ENCODE assay signal across 6 cellular contexts in genomic region chr1:69120126-69120741, GRCh38.
DNase-seq lines count a peak whose midpoint lies in the region; ATAC-seq and TF ChIP-seq lines count a peak whose summit lies in the region.
"Not testable (repeated sequence)": the region's sequence is repeated elsewhere in the genome, so short reads cannot be mapped to it uniquely, and the experiment has no call there.

No MANE protein-coding gene starts in this region.

- not testable (repeated sequence) for H3K36me3 ChIP-seq in iPS-15b (ENCODE audit: control insufficient read depth, insufficient read depth, low read length)

- not testable (repeated sequence) for H4K20me1 ChIP-seq in H9 (ENCODE audit: control insufficient read depth, insufficient read depth, insufficient read length)

- POLR2A ChIA-PET in WTC11 (lab: Charles Lee): not testable (repeated sequence)

- CTCF ChIA-PET in WTC11 (lab: Charles Lee): not testable (repeated sequence)

- H4K5ac ChIP-seq in H9 (ENCODE audit: insufficient read length, low read depth, low read length): not testable (repeated sequence)

- H3K27me3 Mint-ChIP-seq in H9 (ENCODE audit: low read depth); WTC11 (ENCODE audit: low read depth); nephron (ENCODE audit: low read depth): not testable (repeated sequence)

- H3K4me1 Mint-ChIP-seq in H9 (peaks cover 8 to 10% of the 10 kb centered on the region in 2 experiments), WTC11 (peaks cover 21% of the 10 kb centered on the region)
- not testable (repeated sequence) for H3K4me1 Mint-ChIP-seq in nephron

- H4K91ac ChIP-seq in H9 (ENCODE audit: insufficient read length, low read depth, low read length): not testable (repeated sequence)

- H3K79me1 ChIP-seq in H9 (ENCODE audit: insufficient read depth, low read depth, low read length, poor library complexity, severe bottlenecking): not testable (repeated sequence)

- peak; percentile 71 for ATAC-seq in WTC11

- H3K4me3 ChIP-seq in iPS-15b (ENCODE audit: low read depth, low read length): peak overlapping the region; percentile 35

- H3K36me3 Mint-ChIP-seq in H9 (ENCODE audit: insufficient read depth in 1 of 3, low read depth in 3 of 3) (peaks cover 4 to 15% (median 8%) of the 10 kb centered on the region in 3 experiments), WTC11 (peaks cover 16% of the 10 kb centered on the region)
- H3K36me3 Mint-ChIP-seq in nephron (ENCODE audit: low read depth): not testable (repeated sequence)

- not testable (repeated sequence) for H2BK15ac ChIP-seq in H9 (ENCODE audit: low read depth, low read length)

- H3K27me3 ChIP-seq in H9 (ENCODE audit: insufficient read depth, low read length); iPS-15b (ENCODE audit: control insufficient read depth, insufficient read depth, low read length): not testable (repeated sequence)

- not testable (repeated sequence) for H3K79me2 ChIP-seq in H9 (ENCODE audit: insufficient read depth, low read length)

- H2AK5ac ChIP-seq in H9 (ENCODE audit: insufficient read length, low read length): not testable (repeated sequence)

- H2AFZ ChIP-seq in H9 (ENCODE audit: low read length): not testable (repeated sequence)

- H3K4me3 Mint-ChIP-seq in H9 (peak overlapping the region; percentile 58 to 70), WTC11 (peak overlapping the region; percentile 72), nephron (peak overlapping the region in 2 of 3 experiments; percentile 21 to 24)

- not testable (repeated sequence) for H3K23ac ChIP-seq in H9 (ENCODE audit: insufficient read length, low read depth, low read length)

- H3K27ac ChIP-seq in H9 (ENCODE audit: insufficient read length, low read depth, low read length): not testable (repeated sequence)

- H2BK5ac ChIP-seq in H9 (ENCODE audit: insufficient read length, low read length): not testable (repeated sequence)

- not testable (repeated sequence) for H3K4me1 ChIP-seq in H9 (ENCODE audit: insufficient read depth, low read length); iPS-15b (ENCODE audit: control insufficient read depth, insufficient read depth, low read length)

- not testable (repeated sequence) for H3K56ac ChIP-seq in H9 (ENCODE audit: insufficient read length, low read depth, low read length)

- not testable (repeated sequence) for H3T11ph ChIP-seq in H9 (ENCODE audit: low read length)

- not testable (repeated sequence) for H3K9me3 ChIP-seq in H9 (ENCODE audit: control insufficient read depth, low read depth, low read length); iPS-15b (ENCODE audit: control insufficient read depth, insufficient read depth, low read length)

- H4K8ac ChIP-seq in H9 (replicated peaks; ENCODE audit: insufficient read length, low read depth, low read length): not testable (repeated sequence)

- peak; percentile 24 for DNase-seq in ELF-1 (ENCODE audit: low read depth, low spot score)
- not testable (repeated sequence) for DNase-seq in H9
- DNase-seq in NCI-H748 (lab: John Stamatoyannopoulos, UW; ENCODE audit: unreplicated experiment): peak; percentile 59
- DNase-seq in WTC11 (ENCODE audit: low spot score): peak; percentile 14

- not testable (repeated sequence) for H2BK120ac ChIP-seq in H9 (ENCODE audit: low read depth, low read length, poor library complexity, severe bottlenecking)

- TF ChIP-seq CTCF in H9 (conservative IDR thresholded peaks at IDR 0.05); WTC11 (IDR thresholded peaks at IDR 0.05); nephron (IDR thresholded peaks at IDR 0.05; ENCODE audit: unreplicated experiment in 3 of 3): not testable (repeated sequence)

- not testable (repeated sequence) for H3K14ac ChIP-seq in H9 (ENCODE audit: insufficient read depth, low read length)

- not testable (repeated sequence) for H3K23me2 ChIP-seq in H9 (ENCODE audit: insufficient read length, low read depth, low read length, poor library complexity, severe bottlenecking)

- not testable (repeated sequence) for H2BK20ac ChIP-seq in H9 (ENCODE audit: low read depth, low read length, poor library complexity, severe bottlenecking)

- peak overlapping the region; percentile 18 for H3K4me2 ChIP-seq in H9 (ENCODE audit: insufficient read depth, insufficient read length, low read length)

- H3K27ac Mint-ChIP-seq in H9 (peak overlapping the region; percentile 68 to 97 (median 72)), WTC11 (peak overlapping the region; percentile 55; the same call in 1 of the 2 replicates)
- not testable (repeated sequence) for H3K27ac Mint-ChIP-seq in nephron

- not testable (repeated sequence) for H3K4ac ChIP-seq in H9 (ENCODE audit: low read depth, low read length)

- H3K9me3 Mint-ChIP-seq in H9 (peaks cover 10% of the 10 kb centered on the region in 2 experiments), WTC11 (peaks cover 26% of the 10 kb centered on the region)
- H3K9me3 Mint-ChIP-seq in nephron: not testable (repeated sequence)

- WGBS in H9 (ENCODE audit: extremely low coverage, insufficient read length, low lambda C conversion rate): no CpG with 5 or more reads among the region's 24 CpGs

- not testable (repeated sequence) for H3K9ac ChIP-seq in H9 (ENCODE audit: extremely low read depth, insufficient read length, low read length); iPS-15b (ENCODE audit: low read depth, low read length)

- not testable (repeated sequence) for H2BK12ac ChIP-seq in H9 (ENCODE audit: insufficient read length, low read depth, low read length)

- not testable (repeated sequence) for H3K18ac ChIP-seq in H9 (ENCODE audit: insufficient read length, low read depth, low read length)

TF ChIP-seq in WTC11, 78 proteins besides CTCF, POLR2A, EP300 and RAD21:
- 0 out of 2 replicates have a peak, but pooled peaks have one; percentile 32 for TF ChIP-seq FOXP1 (CRISPR knock-in tag; IDR thresholded peaks at IDR 0.05; ENCODE audit: borderline replicate concordance)
